In the genomic region with DNA sequence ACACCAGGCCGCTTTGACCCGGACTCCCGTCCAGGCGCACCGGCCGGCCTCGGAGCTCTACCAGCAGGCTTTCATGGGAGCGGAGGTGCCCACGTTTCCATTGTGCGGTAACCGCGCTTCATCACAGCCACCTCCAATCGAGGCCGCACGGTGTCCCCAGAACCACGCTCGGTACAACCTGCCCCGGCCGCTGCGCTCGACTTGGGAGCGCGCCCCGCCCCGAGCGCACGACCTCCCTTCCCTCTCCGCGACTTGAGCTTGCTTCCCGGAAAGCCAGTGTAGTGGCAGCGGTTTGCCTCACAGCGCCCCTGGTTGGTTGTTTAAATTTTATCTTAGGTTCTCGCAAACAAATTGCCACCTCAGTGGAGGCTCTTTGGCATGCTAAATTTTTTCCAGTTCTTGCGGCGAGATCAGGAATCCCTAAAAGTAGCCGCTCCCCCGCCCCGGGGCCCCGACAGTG, we compare ENCODE assay signal across 8 cellular contexts. TPM values are rescaled to one million over a fixed set of nuclear protein-coding genes. Genes with fewer than 3 reads are reported as not detected.
A peak's percentile ranks its signal among the peaks of the same experiment; 100 is the strongest.
DNase-seq lines count a peak whose midpoint lies in the region; ATAC-seq lines count a peak whose summit lies in the region.

No MANE protein-coding gene starts in this region.

- ATAC-seq in GM21528 (IDR thresholded peaks at IDR 0.05; ENCODE audit: low FRiP score, unreplicated experiment): peak; percentile 53
- ATAC-seq in stimulated activated naive CD8-positive, alpha-beta T cell treated with anti-CD3 and anti-CD28 coated beads, Interleukin-15, amount 100 ng/mL, for 72 hours: peak; percentile 78

- DNase-seq in Daoy (ENCODE audit: low read depth): peak; percentile 95
- DNase-seq in Jurkat, Clone E6-1 (ENCODE audit: low read depth, low spot score): peak; percentile 48
- peak; percentile 46 for DNase-seq in UCSD-AML1 (lab: John Stamatoyannopoulos, UW; ENCODE audit: unreplicated experiment)
- no peak for DNase-seq in epithelial cell of prostate (ENCODE audit: low read depth, low spot score)
- peak; percentile 79 for DNase-seq in mucosa of gallbladder (ENCODE audit: low spot score)
- peak; percentile 74 to 79 for DNase-seq in stimulated activated naive CD8-positive, alpha-beta T cell treated with anti-CD3 and anti-CD28 coated beads, Interleukin-15, amount 100 ng/mL, for 72 hours
- no peak for DNase-seq in middle frontal gyrus (ENCODE audit: extremely low spot score, low spot score)

- H3K4me3 Mint-ChIP-seq in stimulated activated naive CD8-positive, alpha-beta T cell treated with anti-CD3 and anti-CD28 coated beads, Interleukin-15, amount 100 ng/mL, for 72 hours: peak overlapping the region; percentile 74 to 94

- H3K9me3 Mint-ChIP-seq in stimulated activated naive CD8-positive, alpha-beta T cell treated with anti-CD3 and anti-CD28 coated beads, Interleukin-15, amount 100 ng/mL, for 72 hours: no peaks in the 10 kb centered on the region

- peaks cover 43% of the 10 kb centered on the region for H3K4me1 Mint-ChIP-seq in stimulated activated naive CD8-positive, alpha-beta T cell treated with anti-CD3 and anti-CD28 coated beads, Interleukin-15, amount 100 ng/mL, for 72 hours

- H3K4me3 ChIP-seq in Jurkat, Clone E6-1 (ENCODE audit: low read length): peak overlapping the region; percentile 41

- peak overlapping the region; percentile 93 to 100 for H3K27ac Mint-ChIP-seq in stimulated activated naive CD8-positive, alpha-beta T cell treated with anti-CD3 and anti-CD28 coated beads, Interleukin-15, amount 100 ng/mL, for 72 hours

- peaks cover 55% of the 10 kb centered on the region for H3K27me3 Mint-ChIP-seq in stimulated activated naive CD8-positive, alpha-beta T cell treated with anti-CD3 and anti-CD28 coated beads, Interleukin-15, amount 100 ng/mL, for 72 hours

- H3K27ac ChIP-seq in epithelial cell of prostate: peak overlapping the region; percentile 60

RNA-seq across cellular contexts. Expression of gene CYP1B1, which starts 0.3 kb away (rescaled TPM):
- total RNA-seq in Daoy (2014; rRNA removed; shearing (Covaris generic)): 35.0 and 35.4 TPM in 2 replicates
- 1.0 TPM for polyA plus RNA-seq in Jurkat, Clone E6-1 (2012; ENCODE audit: insufficient read depth, insufficient read length)
- 25.4 TPM for total RNA-seq in mucosa of gallbladder

Comparison
In these comparisons a context has a peak if more than half of its experiments do, and no peak if none do; other contexts are left out.
1. DNase-seq: peak in Daoy (single experiment), Jurkat, Clone E6-1 (single experiment), UCSD-AML1 (single experiment), mucosa of gallbladder (single experiment) and stimulated activated naive CD8-positive, alpha-beta T cell treated with anti-CD3 and anti-CD28 coated beads, Interleukin-15, amount 100 ng/mL, for 72 hours (2 of 2); none in epithelial cell of prostate (single experiment) and middle frontal gyrus (single experiment).